Comparison of ENCODE assay signal across 8 cellular contexts in the genomic region with DNA sequence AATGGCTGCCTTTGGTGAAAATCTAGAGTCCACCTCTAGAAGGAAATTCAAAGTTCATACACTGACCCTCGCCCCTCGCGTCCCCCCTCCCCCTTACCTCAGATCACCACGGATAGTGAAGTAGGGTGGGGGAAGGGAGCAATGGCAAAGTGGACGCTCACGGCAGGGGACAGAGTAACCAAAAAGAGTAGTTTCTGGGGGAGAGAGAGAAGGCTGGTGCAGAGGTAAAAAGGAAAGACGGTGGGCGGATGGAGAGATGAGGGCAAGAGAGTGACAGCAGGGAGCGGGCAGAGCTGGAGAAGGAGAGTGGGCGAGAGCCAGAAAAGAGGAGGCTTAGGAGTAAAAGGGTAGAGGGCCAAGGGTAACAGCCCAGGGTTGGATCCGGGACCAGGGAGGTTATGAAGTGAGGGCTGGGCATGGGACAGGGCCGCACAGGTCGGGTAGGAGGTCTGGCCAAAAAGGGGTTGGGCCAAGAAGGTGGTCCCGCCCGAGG. TPM values are rescaled to one million over a fixed set of nuclear protein-coding genes. Genes with fewer than 3 reads are reported as not detected.
DNase-seq lines count a peak whose midpoint lies in the region; FAIRE-seq and TF ChIP-seq lines count a peak whose summit lies in the region.

No MANE protein-coding gene starts in this region.

- H3K4me3 Mint-ChIP-seq in CD14-positive monocyte: peak overlapping the region; percentile 94 to 100

- intact Hi-C loops in CD14-positive monocyte (cut with micrococcal nuclease): no loop called here

- FAIRE-seq in GM12892 (lab: Jason Lieb, UNC): no peak

- no peaks in the 10 kb centered on the region for H3K9me3 Mint-ChIP-seq in CD14-positive monocyte

- H3K27me3 ChIP-seq in HAP-1 (ENCODE audit: low read depth): no peaks in the 10 kb centered on the region
- H3K27me3 ChIP-seq in WERI-Rb-1 (ENCODE audit: insufficient read depth, low read depth, severe bottlenecking): no peaks in the 10 kb centered on the region
- H3K27me3 ChIP-seq in cardiac muscle cell: no peaks in the 10 kb centered on the region

- no peak for TF ChIP-seq POLR2A in GM12892 (IDR thresholded peaks at IDR 0.05; ENCODE audit: low read depth, low read length)

- peaks cover 22% of the 10 kb centered on the region for H3K4me1 Mint-ChIP-seq in CD14-positive monocyte

- H3K36me3 Mint-ChIP-seq in CD14-positive monocyte: no peaks in the 10 kb centered on the region

- H3K27ac ChIP-seq in WERI-Rb-1 (peak overlapping the region; percentile 65), cardiac muscle cell (peak overlapping the region; percentile 90)

- DNase-seq in CD14-positive monocyte (ENCODE audit: low spot score) (no peak), HAP-1 (ENCODE audit: low spot score in 2 of 2) (no peak), WERI-Rb-1 (no peak), cardiac muscle cell (ENCODE audit: low read depth in 1 of 2, low spot score in 1 of 2) (no peak), retinal pigment epithelial cell (ENCODE audit: low read depth) (no peak), GM12892 (ENCODE audit: insufficient read length) (no peak), LoVo (ENCODE audit: low spot score) (no peak)
- no peak for DNase-seq in activated effector memory CD4-positive, alpha-beta T cell treated with Interleukin-2 at 50 U/mL for 16 hours

- H3K4me3 ChIP-seq in HAP-1: peak overlapping the region; percentile 69
- peak overlapping the region; percentile 90 for H3K4me3 ChIP-seq in WERI-Rb-1 (ENCODE audit: low read depth, low read length)
- peak overlapping the region; percentile 66 for H3K4me3 ChIP-seq in cardiac muscle cell
- peak overlapping the region; percentile 96 for H3K4me3 ChIP-seq in retinal pigment epithelial cell (ENCODE audit: low read length)

- H3K36me3 ChIP-seq in HAP-1 (replicated peaks): no peaks in the 10 kb centered on the region
- 0 out of 2 replicates have a peak, but pooled peaks cover 3% of the 10 kb centered on the region for H3K36me3 ChIP-seq in WERI-Rb-1
- H3K36me3 ChIP-seq in cardiac muscle cell: no peaks in the 10 kb centered on the region

- in situ Hi-C loops in HAP-1 (cut with MboI; ENCODE audit: low sequenced_read_pairs): no loop called here

- TF ChIP-seq CTCF in CD14-positive monocyte (IDR thresholded peaks at IDR 0.05) (no peak), WERI-Rb-1 (IDR thresholded peaks at IDR 0.05; ENCODE audit: low read depth, low read length) (no peak), cardiac muscle cell (IDR thresholded peaks at IDR 0.05; ENCODE audit: low read depth, low read length) (no peak), retinal pigment epithelial cell (conservative IDR thresholded peaks at IDR 0.05; ENCODE audit: low read depth, low read length) (no peak)

- H3K9me3 ChIP-seq in HAP-1: no peaks in the 10 kb centered on the region
- no peaks in the 10 kb centered on the region for H3K9me3 ChIP-seq in WERI-Rb-1 (ENCODE audit: severe bottlenecking)
- no peaks in the 10 kb centered on the region for H3K9me3 ChIP-seq in cardiac muscle cell (ENCODE audit: low read depth)

- H3K27me3 Mint-ChIP-seq in CD14-positive monocyte (ENCODE audit: low read depth in 3 of 3): peaks cover 0 to 3% (median 0%) of the 10 kb centered on the region in 3 donors

- peak overlapping the region; percentile 70 to 95 (median 86) for H3K27ac Mint-ChIP-seq in CD14-positive monocyte

- H3K4me1 ChIP-seq in HAP-1 (peaks cover 13% of the 10 kb centered on the region), cardiac muscle cell (ENCODE audit: low read depth) (no peaks in the 10 kb centered on the region)

RNA-seq across cellular contexts. Expression of a gene that starts 0.4 kb away (rescaled TPM):
- polyA plus RNA-seq in CD14-positive monocyte (10 to 100 TPM in 1 of 2 donors, 1 to 10 TPM in 1; 8.8 to 15.1 TPM), cardiac muscle cell (53.7 and 95.8 TPM in 2 replicates)
- 43.0 and 55.5 TPM in 2 replicates for total RNA-seq in cardiac muscle cell
- polyA plus RNA-seq in GM12892 (2012; ENCODE audit: missing spikeins): 8.9 TPM

RNA-seq across cellular contexts. Expression of a gene that starts 0.9 kb away (rescaled TPM):
- polyA plus RNA-seq in CD14-positive monocyte (1 to 10 TPM; 4.8 to 7.2 TPM), cardiac muscle cell (12.6 and 14.4 TPM in 2 replicates)
- total RNA-seq in cardiac muscle cell: 7.0 and 8.1 TPM in 2 replicates
- 9.7 TPM for polyA plus RNA-seq in GM12892 (2012; ENCODE audit: missing spikeins)
